In the genomic region with DNA sequence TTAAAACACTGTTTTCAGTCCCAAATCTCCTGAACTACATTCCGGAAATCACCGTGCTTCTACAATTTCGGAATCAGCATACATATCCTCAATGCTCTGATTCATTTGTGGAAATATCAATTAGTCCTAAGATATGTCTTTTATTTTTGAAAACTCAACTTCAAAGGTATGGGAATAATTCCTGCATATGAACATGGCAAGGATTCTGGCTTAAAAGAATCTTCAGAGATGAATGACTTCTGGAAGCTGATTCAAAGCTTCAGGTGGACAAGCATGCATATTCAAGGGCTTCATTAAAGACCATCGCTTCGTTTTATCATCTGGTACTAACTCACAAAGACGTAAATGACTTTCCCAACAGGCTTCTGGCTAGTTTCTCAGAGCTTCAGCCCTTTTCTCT, we compare ENCODE assay signal across 37 cellular contexts.
DNase-seq lines count a peak whose midpoint lies in the region; ATAC-seq, FAIRE-seq and TF ChIP-seq lines count a peak whose summit lies in the region.
"Had no signal": no experiment of that assay in that cellular context is flagged by ENCODE, and none has a peak within 500 bp of the region (broad histone marks: within the 10 kb centered on the region; RNA-seq: fewer than 3 reads in every experiment).

No MANE protein-coding gene starts in this region.

- H3K4me1 Mint-ChIP-seq in astrocyte (ENCODE audit: low read depth, unreplicated experiment) (peaks cover 3% of the 10 kb centered on the region), immature natural killer cell (no peaks in the 10 kb centered on the region)
- H3K4me1 Mint-ChIP-seq: B cell; CD14-positive monocyte; CD4-positive, alpha-beta memory T cell; CD4-positive, CD25-positive, alpha-beta regulatory T cell; CD8-positive, alpha-beta memory T cell had no signal

- no peaks in the 10 kb centered on the region for H3K36me3 ChIP-seq in astrocyte (ENCODE audit: insufficient read depth, low read length)
- H3K36me3 ChIP-seq in trophoblast cell (ENCODE audit: control insufficient read depth in 1 of 2, insufficient read depth in 2 of 2, low read length in 2 of 2): no peaks in the 10 kb centered on the region
- no peaks in the 10 kb centered on the region for H3K36me3 ChIP-seq in smooth muscle cell (ENCODE audit: low read depth)
- no peaks in the 10 kb centered on the region for H3K36me3 ChIP-seq in breast epithelium
- H3K36me3 ChIP-seq: BE2C; BLaER1; BLaER1 treated with 17β-estradiol and CSF1 and Interleukin-3, amounts not matched to agents 10 nM and 100 nM had no signal

- H3K4me3 Mint-ChIP-seq in astrocyte (ENCODE audit: unreplicated experiment): no peak overlapping the region
- H3K4me3 Mint-ChIP-seq in immature natural killer cell: no peak overlapping the region
- H3K4me3 Mint-ChIP-seq: B cell; CD14-positive monocyte; CD4-positive, alpha-beta memory T cell; CD4-positive, alpha-beta T cell; CD4-positive, CD25-positive, alpha-beta regulatory T cell; CD8-positive, alpha-beta memory T cell; CD8-positive, alpha-beta T cell had no signal

- intact Hi-C loops in breast epithelium (cut with DNase I; ENCODE audit: low total_unique reads): no loop called here

- TF ChIP-seq CTCF in astrocyte (IDR thresholded peaks at IDR 0.05; ENCODE audit: insufficient read depth, low read depth, low read length): no peak
- no peak for TF ChIP-seq CTCF in smooth muscle cell (IDR thresholded peaks at IDR 0.05; ENCODE audit: borderline replicate concordance, insufficient read depth, poor library complexity, severe bottlenecking)
- no peak for TF ChIP-seq CTCF in breast epithelium (IDR thresholded peaks at IDR 0.05)

- H3K18ac ChIP-seq in trophoblast cell (ENCODE audit: low read length): no peak overlapping the region

- no peak overlapping the region for H3K14ac ChIP-seq in trophoblast cell (ENCODE audit: low read length)

- TF ChIP-seq POLR2A in H54 (IDR thresholded peaks at IDR 0.05; ENCODE audit: low read depth, low read length): no peak
- TF ChIP-seq POLR2A in breast epithelium (IDR thresholded peaks at IDR 0.05): no peak

- H3K27ac Mint-ChIP-seq in astrocyte (ENCODE audit: unreplicated experiment) (no peak overlapping the region), immature natural killer cell (no peak overlapping the region)
- H3K27ac Mint-ChIP-seq: B cell; CD14-positive monocyte; CD4-positive, alpha-beta memory T cell; CD4-positive, alpha-beta T cell; CD4-positive, CD25-positive, alpha-beta regulatory T cell; CD8-positive, alpha-beta T cell had no signal

- H3F3A ChIP-seq in smooth muscle cell (ENCODE audit: low read depth): no peaks in the 10 kb centered on the region

- peak overlapping the region; percentile 72 for H3K4me2 ChIP-seq in astrocyte (ENCODE audit: low read length)
- no peak overlapping the region for H3K4me2 ChIP-seq in trophoblast cell (ENCODE audit: low read length)
- H3K4me2 ChIP-seq in smooth muscle cell: no peak overlapping the region
- H3K4me2 ChIP-seq: A549; BLaER1; BLaER1 treated with 17β-estradiol and CSF1 and Interleukin-3, amounts not matched to agents 10 nM and 100 nM had no signal

- H2AFZ ChIP-seq in astrocyte (ENCODE audit: low read depth, low read length): no peak overlapping the region
- no peak overlapping the region for H2AFZ ChIP-seq in trophoblast cell (ENCODE audit: insufficient read depth, low read length, poor library complexity)
- no peak overlapping the region for H2AFZ ChIP-seq in smooth muscle cell (ENCODE audit: low read depth)

- peak; percentile 52 for FAIRE-seq in H54 (lab: Jason Lieb, UNC)
- no peak for FAIRE-seq in astrocyte (lab: Jason Lieb, UNC)
- FAIRE-seq: A204.1, A549, D721Med had no signal

- no peaks in the 10 kb centered on the region for H3K27me3 ChIP-seq in astrocyte (ENCODE audit: insufficient read depth, low read length)
- no peaks in the 10 kb centered on the region for H3K27me3 ChIP-seq in trophoblast cell (ENCODE audit: insufficient read depth, low read length)
- no peaks in the 10 kb centered on the region for H3K27me3 ChIP-seq in smooth muscle cell (ENCODE audit: low read depth)
- H3K27me3 ChIP-seq in breast epithelium: no peaks in the 10 kb centered on the region
- H3K27me3 ChIP-seq: BE2C; BLaER1; BLaER1 treated with 17β-estradiol and CSF1 and Interleukin-3, amounts not matched to agents 10 nM and 100 nM had no signal

- H3K36me3 Mint-ChIP-seq in astrocyte (ENCODE audit: low read depth, unreplicated experiment) (no peaks in the 10 kb centered on the region), immature natural killer cell (no peaks in the 10 kb centered on the region)
- H3K36me3 Mint-ChIP-seq: CD14-positive monocyte; CD4-positive, alpha-beta memory T cell; CD4-positive, CD25-positive, alpha-beta regulatory T cell; CD8-positive, alpha-beta memory T cell; CD8-positive, alpha-beta T cell had no signal

- H3K4me1 ChIP-seq in astrocyte (ENCODE audit: insufficient read depth, low read length) (peaks cover 23% of the 10 kb centered on the region), trophoblast cell (ENCODE audit: control insufficient read depth in 1 of 2, insufficient read depth in 2 of 2, low read length in 2 of 2) (peaks cover 0 to 2% of the 10 kb centered on the region in 2 experiments), smooth muscle cell (ENCODE audit: low read depth) (no peaks in the 10 kb centered on the region), breast epithelium (no peaks in the 10 kb centered on the region)
- H3K4me1 ChIP-seq: A549; BE2C; BLaER1; BLaER1 treated with 17β-estradiol and CSF1 and Interleukin-3, amounts not matched to agents 10 nM and 100 nM; Caco-2 had no signal

- no peak overlapping the region for H3K23ac ChIP-seq in trophoblast cell (ENCODE audit: low read length)

- H4K91ac ChIP-seq in trophoblast cell (ENCODE audit: low read depth, low read length): peak overlapping the region; percentile 37

- H3K4me3 ChIP-seq in astrocyte (ENCODE audit: insufficient read depth, low read depth, low read length) (peak overlapping the region; percentile 26), trophoblast cell (ENCODE audit: low read depth, low read length) (no peak overlapping the region), smooth muscle cell (no peak overlapping the region), breast epithelium (no peak overlapping the region)
- H3K4me3 ChIP-seq: A549; BLaER1; BLaER1 treated with 17β-estradiol and CSF1 and Interleukin-3, amounts not matched to agents 10 nM and 100 nM had no signal

- peak overlapping the region; percentile 17 for H2BK120ac ChIP-seq in trophoblast cell (ENCODE audit: insufficient read depth, low read length, poor library complexity)

- no peak overlapping the region for H4K8ac ChIP-seq in trophoblast cell (ENCODE audit: low read depth, low read length)

- no peak for DNase-seq in H54 (ENCODE audit: insufficient read length, low spot score)
- DNase-seq in astrocyte (ENCODE audit: low read depth): peak; percentile 63
- no peak for DNase-seq in trophoblast cell
- no peak for DNase-seq in smooth muscle cell (lab: John Stamatoyannopoulos, UW; ENCODE audit: unreplicated experiment)
- no peak for DNase-seq in breast epithelium (ENCODE audit: low spot score in 2 of 2)
- DNase-seq in Ammon's horn (ENCODE audit: low spot score): no peak
- no peak for DNase-seq in immature natural killer cell
- DNase-seq: 8988T; ACHN; AML-193; BE2C; C1 segment of cervical spinal cord; Caco-2; Calu3; CD4-positive, alpha-beta memory T cell; CD4-positive, alpha-beta T cell; CD4-positive, CD25-positive, alpha-beta regulatory T cell; CD8-positive, alpha-beta memory T cell; CD8-positive, alpha-beta T cell; COR-L47; DMS 273 treated with DMSO at 0.1 percent for 48 hours; DMS153; DMS53; DMS79; DMS79 treated with DMSO at 0.1 percent for 48 hours; DND-41; EL had no signal

- H2BK5ac ChIP-seq in trophoblast cell (ENCODE audit: low read depth, low read length, poor library complexity): peak overlapping the region; percentile 40

- H3K27me3 Mint-ChIP-seq in astrocyte (ENCODE audit: low read depth, unreplicated experiment): no peaks in the 10 kb centered on the region
- H3K27me3 Mint-ChIP-seq in immature natural killer cell (ENCODE audit: low read depth in 3 of 3): peaks cover 0 to 5% (median under 1%) of the 10 kb centered on the region in 3 donors
- H3K27me3 Mint-ChIP-seq: B cell; CD4-positive, alpha-beta memory T cell; CD4-positive, CD25-positive, alpha-beta regulatory T cell; CD8-positive, alpha-beta memory T cell had no signal

- H3K9me3 ChIP-seq in astrocyte (ENCODE audit: insufficient read depth, low read depth, low read length): no peaks in the 10 kb centered on the region
- no peaks in the 10 kb centered on the region for H3K9me3 ChIP-seq in trophoblast cell (ENCODE audit: insufficient read depth, low read depth, low read length)
- no peaks in the 10 kb centered on the region for H3K9me3 ChIP-seq in smooth muscle cell (replicated peaks; ENCODE audit: low read depth)
- H3K9me3 ChIP-seq in breast epithelium: peaks cover 0 to 17% of the 10 kb centered on the region in 2 donors
- H3K9me3 ChIP-seq: A549, BE2C, BLaER1, Caco-2 had no signal

- no peak overlapping the region for H2AK5ac ChIP-seq in trophoblast cell (ENCODE audit: low read length)

- no peak overlapping the region for H4K12ac ChIP-seq in trophoblast cell (ENCODE audit: low read depth, low read length)

- H3K4ac ChIP-seq in trophoblast cell (ENCODE audit: low read depth, low read length): no peak overlapping the region

- no CpG with 5 or more reads among the region's 6 CpGs for WGBS in trophoblast cell (ENCODE audit: extremely low coverage, insufficient coverage, insufficient read length)
- 96% methylated on average over 6 of the region's 6 CpGs for WGBS in smooth muscle cell (ENCODE audit: low lambda C conversion rate)

- no peaks in the 10 kb centered on the region for H3K79me2 ChIP-seq in astrocyte (ENCODE audit: insufficient read depth, low read length)
- no peaks in the 10 kb centered on the region for H3K79me2 ChIP-seq in trophoblast cell (ENCODE audit: control insufficient read depth, insufficient read depth, low read length, poor library complexity)
- H3K79me2 ChIP-seq in smooth muscle cell (ENCODE audit: low read depth): no peaks in the 10 kb centered on the region

- H4K20me1 ChIP-seq in astrocyte (ENCODE audit: insufficient read depth, low read length) (no peaks in the 10 kb centered on the region), smooth muscle cell (ENCODE audit: low read depth) (no peaks in the 10 kb centered on the region)
- H4K20me1 ChIP-seq: BLaER1; BLaER1 treated with 17β-estradiol and CSF1 and Interleukin-3, amounts not matched to agents 10 nM and 100 nM had no signal

- H3K79me1 ChIP-seq in trophoblast cell (ENCODE audit: low read length): peaks cover under 1% of the 10 kb centered on the region

- H3K9me3 Mint-ChIP-seq in astrocyte (ENCODE audit: unreplicated experiment) (peaks cover 2% of the 10 kb centered on the region), immature natural killer cell (peaks cover 0 to 10% (median 6%) of the 10 kb centered on the region in 6 donors)

- H3K27ac ChIP-seq in astrocyte (ENCODE audit: low read depth, low read length) (peak overlapping the region; percentile 69), trophoblast cell (ENCODE audit: low read depth, low read length) (no peak overlapping the region), smooth muscle cell (ENCODE audit: low read depth) (peak overlapping the region; percentile 64), breast epithelium (no peak overlapping the region)
- H3K27ac ChIP-seq: 22Rv1; A549; BLaER1; BLaER1 treated with 17β-estradiol and CSF1 and Interleukin-3, amounts not matched to agents 10 nM and 100 nM; C4-2B had no signal

- ATAC-seq in GM19463 (IDR thresholded peaks at IDR 0.05; ENCODE audit: unreplicated experiment): no peak
- ATAC-seq: A549; CD8-positive, alpha-beta T cell had no signal

- peak overlapping the region; percentile 41 for H3K9ac ChIP-seq in astrocyte (ENCODE audit: low read length)
- H3K9ac ChIP-seq in trophoblast cell (ENCODE audit: low read length): no peak overlapping the region
- peak overlapping the region; percentile 9 for H3K9ac ChIP-seq in smooth muscle cell (ENCODE audit: low read depth)
- H3K9ac ChIP-seq: BLaER1; BLaER1 treated with 17β-estradiol and CSF1 and Interleukin-3, amounts not matched to agents 10 nM and 100 nM had no signal

- H2BK12ac ChIP-seq in trophoblast cell (ENCODE audit: low read length): peak overlapping the region; percentile 87

Comparison
In these comparisons a context has a peak if more than half of its experiments do, and no peak if none do; other contexts are left out.
1. H3K27ac ChIP-seq: peak in astrocyte (single experiment) and smooth muscle cell (single experiment); none in trophoblast cell (single experiment) and breast epithelium (0 of 2).